In the genomic region with DNA sequence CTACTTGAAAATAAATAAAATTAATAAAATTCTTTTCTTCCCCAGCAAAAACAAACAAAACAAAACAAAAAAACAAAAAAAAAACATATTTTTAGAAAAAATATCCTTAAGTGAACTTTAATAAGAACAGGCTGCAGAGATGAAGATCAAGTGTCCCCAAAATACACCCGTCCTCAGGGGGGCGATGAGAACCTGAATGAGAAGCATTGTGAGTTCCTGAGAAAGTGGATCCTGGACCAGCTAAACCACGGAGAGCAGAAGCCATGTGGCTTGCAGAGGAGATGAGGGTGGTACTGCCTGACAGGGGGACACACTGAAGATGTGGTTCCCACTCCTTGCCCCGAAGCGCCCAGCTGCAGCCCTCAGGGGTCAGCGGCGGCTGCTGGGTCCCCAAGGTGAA, we compare ENCODE assay signal across 8 cellular contexts.
A peak's percentile ranks its signal among the peaks of the same experiment; 100 is the strongest.
DNase-seq lines count a peak whose midpoint lies in the region; ATAC-seq and TF ChIP-seq lines count a peak whose summit lies in the region.

No MANE protein-coding gene starts in this region.

- CTCF ChIA-PET in naive thymus-derived CD4-positive, alpha-beta T cell (lab: Charles Lee) = interaction anchor here (0.7 to 5.6 kb wide), 5 partner anchors 11 to 179 kb away, joined by 3 to 28 read pairs (median 3); no protein-coding TSS in a partner anchor

- no peaks in the 10 kb centered on the region for H3K9me3 ChIP-seq in naive thymus-derived CD4-positive, alpha-beta T cell (ENCODE audit: control insufficient read depth in 2 of 3, low read length in 3 of 3)
- H3K9me3 ChIP-seq in WERI-Rb-1 (ENCODE audit: severe bottlenecking) = no peaks in the 10 kb centered on the region

- H3K27me3 ChIP-seq in naive thymus-derived CD4-positive, alpha-beta T cell (ENCODE audit: control insufficient read depth in 2 of 2, insufficient read depth in 2 of 2, low read length in 2 of 2) = no peaks in the 10 kb centered on the region
- H3K27me3 ChIP-seq in WERI-Rb-1 (ENCODE audit: insufficient read depth, low read depth, severe bottlenecking) = no peaks in the 10 kb centered on the region

- intact Hi-C loops in naive thymus-derived CD4-positive, alpha-beta T cell (cut with micrococcal nuclease) = loop anchor here in 1 of 2 donors (1.0 kb wide), 3 partner anchors 38 to 179 kb away; no protein-coding TSS in a partner anchor

- no peaks in the 10 kb centered on the region for H3K9me3 Mint-ChIP-seq in activated naive CD8-positive, alpha-beta T cell treated with anti-CD3 and anti-CD28 coated beads, Interleukin-2, amount 10 ng/mL, durations not matched to agents 7 days and 5 days
- H3K9me3 Mint-ChIP-seq in naive thymus-derived CD4-positive, alpha-beta T cell = no peaks in the 10 kb centered on the region

- H3K4me1 Mint-ChIP-seq in activated naive CD8-positive, alpha-beta T cell treated with anti-CD3 and anti-CD28 coated beads, Interleukin-2, amount 10 ng/mL, durations not matched to agents 7 days and 5 days = peaks cover 52% of the 10 kb centered on the region
- peaks cover 0 to 83% (median 63%) of the 10 kb centered on the region in 7 donors for H3K4me1 Mint-ChIP-seq in naive thymus-derived CD4-positive, alpha-beta T cell

- H3K4me3 Mint-ChIP-seq in activated naive CD8-positive, alpha-beta T cell treated with anti-CD3 and anti-CD28 coated beads, Interleukin-2, amount 10 ng/mL, durations not matched to agents 7 days and 5 days = no peak overlapping the region
- H3K4me3 Mint-ChIP-seq in naive thymus-derived CD4-positive, alpha-beta T cell = peak overlapping the region in 5 of 10 donors; percentile 15 to 50 (median 17)

- peaks cover 11% of the 10 kb centered on the region for H3K36me3 Mint-ChIP-seq in activated naive CD8-positive, alpha-beta T cell treated with anti-CD3 and anti-CD28 coated beads, Interleukin-2, amount 10 ng/mL, durations not matched to agents 7 days and 5 days
- H3K36me3 Mint-ChIP-seq in naive thymus-derived CD4-positive, alpha-beta T cell = peaks cover 9 to 31% (median 9%) of the 10 kb centered on the region in 5 donors

- POLR2A ChIA-PET in activated naive CD8-positive, alpha-beta T cell treated with anti-CD3 and anti-CD28 coated beads, Interleukin-2, amount 10 ng/mL, durations not matched to agents 7 days and 5 days (lab: Charles Lee) = no interaction called here
- POLR2A ChIA-PET in naive thymus-derived CD4-positive, alpha-beta T cell (lab: Charles Lee) = interaction anchor here (0.8 to 17.1 kb wide), 3 partner anchors 28 to 90 kb away, joined by 3 to 276 read pairs (median 5); no protein-coding TSS in a partner anchor

- no peak for ATAC-seq in activated naive CD8-positive, alpha-beta T cell treated with anti-CD3 and anti-CD28 coated beads, Interleukin-2, amount 10 ng/mL, durations not matched to agents 7 days and 5 days (ENCODE audit: low read depth)
- ATAC-seq in naive thymus-derived CD4-positive, alpha-beta T cell = no peak

- no peaks in the 10 kb centered on the region for H3K27me3 Mint-ChIP-seq in activated naive CD8-positive, alpha-beta T cell treated with anti-CD3 and anti-CD28 coated beads, Interleukin-2, amount 10 ng/mL, durations not matched to agents 7 days and 5 days
- no peaks in the 10 kb centered on the region for H3K27me3 Mint-ChIP-seq in naive thymus-derived CD4-positive, alpha-beta T cell

- H3K4me3 ChIP-seq in naive thymus-derived CD4-positive, alpha-beta T cell (ENCODE audit: low read length) = no peak overlapping the region
- H3K4me3 ChIP-seq in WERI-Rb-1 (ENCODE audit: low read depth, low read length) = no peak overlapping the region

- TF ChIP-seq CTCF in WERI-Rb-1 (IDR thresholded peaks at IDR 0.05; ENCODE audit: low read depth, low read length) = no peak

- peaks cover 13 to 46% (median 21%) of the 10 kb centered on the region in 3 experiments for H3K36me3 ChIP-seq in naive thymus-derived CD4-positive, alpha-beta T cell (ENCODE audit: control insufficient read depth in 2 of 3, insufficient read depth in 3 of 3, low read length in 3 of 3)
- no peaks in the 10 kb centered on the region for H3K36me3 ChIP-seq in WERI-Rb-1

- DNase-seq in NCI-H524 (lab: John Stamatoyannopoulos, UW) (peak; percentile 38 to 68), NCI-H524 treated with DMSO at 0.1 percent for 48 hours (lab: John Stamatoyannopoulos, UW) (no peak), HT-29 (ENCODE audit: low spot score) (peak; percentile 9), H4 (ENCODE audit: low spot score) (no peak), C1 segment of cervical spinal cord (lab: John Stamatoyannopoulos, UW) (no peak), WERI-Rb-1 (no peak)
- DNase-seq in activated naive CD8-positive, alpha-beta T cell treated with anti-CD3 and anti-CD28 coated beads, Interleukin-2, amount 10 ng/mL, durations not matched to agents 7 days and 5 days = peak; percentile 44
- peak in 6 of 9 donors; percentile 48 to 58 (median 54) for DNase-seq in naive thymus-derived CD4-positive, alpha-beta T cell

- H3K27ac ChIP-seq in naive thymus-derived CD4-positive, alpha-beta T cell (ENCODE audit: low read depth, low read length) = no peak overlapping the region
- no peak overlapping the region for H3K27ac ChIP-seq in WERI-Rb-1

- peaks cover 23 to 51% of the 10 kb centered on the region in 2 donors for H3K4me1 ChIP-seq in naive thymus-derived CD4-positive, alpha-beta T cell (ENCODE audit: control insufficient read depth in 2 of 2, insufficient read depth in 2 of 2, low read length in 2 of 2)

- peak overlapping the region; percentile 68 for H3K27ac Mint-ChIP-seq in activated naive CD8-positive, alpha-beta T cell treated with anti-CD3 and anti-CD28 coated beads, Interleukin-2, amount 10 ng/mL, durations not matched to agents 7 days and 5 days
- H3K27ac Mint-ChIP-seq in naive thymus-derived CD4-positive, alpha-beta T cell = no peak overlapping the region

Comparison
In these comparisons a context has a peak if more than half of its experiments do, and no peak if none do; other contexts are left out.
1. DNase-seq: peak in NCI-H524 (2 of 2), HT-29 (single experiment), activated naive CD8-positive, alpha-beta T cell treated with anti-CD3 and anti-CD28 coated beads, Interleukin-2, amount 10 ng/mL, durations not matched to agents 7 days and 5 days (single experiment) and naive thymus-derived CD4-positive, alpha-beta T cell (6 of 9); none in NCI-H524 treated with DMSO at 0.1 percent for 48 hours (single experiment), H4 (single experiment), C1 segment of cervical spinal cord (0 of 14) and WERI-Rb-1 (single experiment).